In genomic region chr14:99038401-99038800, GRCh38 we compare ENCODE assay signal across 19 cellular contexts.
DNase-seq lines count a peak whose midpoint lies in the region; ATAC-seq and FAIRE-seq lines count a peak whose summit lies in the region.
"Had no signal": no experiment of that assay in that cellular context is flagged by ENCODE, and none has a peak within 500 bp of the region (broad histone marks: within the 10 kb centered on the region; RNA-seq: fewer than 3 reads in every experiment).

No MANE protein-coding gene starts in this region.

- no peaks in the 10 kb centered on the region for H3K27me3 Mint-ChIP-seq in dendritic cell treated with granulocyte-macrophage colony-stimulating factor and Interleukin-4, amounts not matched to agents 40 ng/mL and 50 ng/mL, for 4 days

- H3K9me3 Mint-ChIP-seq in dendritic cell treated with granulocyte-macrophage colony-stimulating factor and Interleukin-4, amounts not matched to agents 40 ng/mL and 50 ng/mL, for 4 days: no peaks in the 10 kb centered on the region

- intact Hi-C loops in dendritic cell treated with granulocyte-macrophage colony-stimulating factor and Interleukin-4, amounts not matched to agents 40 ng/mL and 50 ng/mL, for 4 days (cut with micrococcal nuclease): loop anchor here (5.0 to 10.0 kb wide), 3 partner anchors 81 to 1494 kb away; partner anchors contain the start of genes CCNK and SETD3

- peaks cover 70% of the 10 kb centered on the region for H3K4me1 Mint-ChIP-seq in dendritic cell treated with granulocyte-macrophage colony-stimulating factor and Interleukin-4, amounts not matched to agents 40 ng/mL and 50 ng/mL, for 4 days (ENCODE audit: low read depth)

- peak; percentile 41 for DNase-seq in GM03348 (ENCODE audit: low spot score)
- peak; percentile 50 for DNase-seq in RCC 7860 (ENCODE audit: low spot score)
- peak; percentile 45 for DNase-seq in renal cortical epithelial cell (ENCODE audit: low read depth)
- DNase-seq in NCI-H345 treated with DMSO at 0.1 percent for 48 hours (lab: John Stamatoyannopoulos, UW; ENCODE audit: unreplicated experiment): no peak
- DNase-seq in germinal center (ENCODE audit: low spot score): no peak
- DNase-seq: activated CD8-positive, alpha-beta memory T cell treated with anti-CD3 and anti-CD28 coated beads, Interleukin-2, amount 50 U/mL, for 4 hours; activated naive CD4-positive, alpha-beta T cell treated with Interleukin-2 at 50 U/mL for 16 hours; hippocampal formation; left cardiac atrium; NCI-H1930; NCI-H524; occipital lobe; stimulated activated CD4-positive, alpha-beta T cell treated with anti-CD3 and anti-CD28 coated beads, Interleukin-4, amount 100 ng/mL, for 1 hour; testis had no signal

- no peak overlapping the region for H3K4me3 Mint-ChIP-seq in dendritic cell treated with granulocyte-macrophage colony-stimulating factor and Interleukin-4, amounts not matched to agents 40 ng/mL and 50 ng/mL, for 4 days

- ATAC-seq in HG03342 (IDR thresholded peaks at IDR 0.05; ENCODE audit: unreplicated experiment) (no peak), HG02981 (IDR thresholded peaks at IDR 0.05; ENCODE audit: unreplicated experiment) (no peak)
- ATAC-seq: activated CD4-positive, CD25-positive, alpha-beta regulatory T cell treated with anti-CD3 and anti-CD28 coated beads, Interleukin-2, amount 50 U/mL, for 24 hours; body of pancreas; left cardiac atrium had no signal

- no peak for FAIRE-seq in RCC 7860 (lab: Jason Lieb, UNC)

- peak overlapping the region; percentile 94 for H3K27ac Mint-ChIP-seq in dendritic cell treated with granulocyte-macrophage colony-stimulating factor and Interleukin-4, amounts not matched to agents 40 ng/mL and 50 ng/mL, for 4 days

- no peaks in the 10 kb centered on the region for H3K36me3 Mint-ChIP-seq in dendritic cell treated with granulocyte-macrophage colony-stimulating factor and Interleukin-4, amounts not matched to agents 40 ng/mL and 50 ng/mL, for 4 days (ENCODE audit: low read depth)

Comparison
In these comparisons a context has a peak if more than half of its experiments do, and no peak if none do; other contexts are left out.
1. DNase-seq: peak in GM03348 (single experiment), RCC 7860 (single experiment) and renal cortical epithelial cell (single experiment); none in NCI-H345 treated with DMSO at 0.1 percent for 48 hours (single experiment) and germinal center (single experiment).